In genomic region chr4:1315838-1316536, GRCh38 we compare ENCODE assay signal across 28 cellular contexts. TPM values are rescaled to one million over a fixed set of nuclear protein-coding genes. Genes with fewer than 3 reads are reported as not detected.
A peak's percentile ranks its signal among the peaks of the same experiment; 100 is the strongest.
DNase-seq lines count a peak whose midpoint lies in the region; ATAC-seq and TF ChIP-seq lines count a peak whose summit lies in the region.
"Had no signal": no experiment of that assay in that cellular context is flagged by ENCODE, and none has a peak within 500 bp of the region (broad histone marks: within the 10 kb centered on the region; RNA-seq: fewer than 3 reads in every experiment).

No MANE protein-coding gene starts in this region.

- H3K79me1 ChIP-seq in neuronal stem cell (ENCODE audit: low read depth, low read length) = peaks cover 20% of the 10 kb centered on the region

- H3K36me3 Mint-ChIP-seq in activated naive CD4-positive, alpha-beta T cell treated with anti-CD3 and anti-CD28 coated beads, Interleukin-2, amount 10 ng/mL, durations not matched to agents 7 days and 5 days = peaks cover 57% of the 10 kb centered on the region
- H3K36me3 Mint-ChIP-seq in activated T-helper 2 cell treated with anti-CD3 and anti-CD28 coated beads, Interferon-gamma antibody, Interleukin-2, Interleukin-4, amounts not matched to agents 10 μg/mL and 5 μg/mL and 100 μg/mL, durations not matched to agents 14 hours and 24 hours and 36 hours (ENCODE audit: low read depth) = peaks cover 56% of the 10 kb centered on the region
- peaks cover 5 to 34% (median 8%) of the 10 kb centered on the region in 3 donors for H3K36me3 Mint-ChIP-seq in immature natural killer cell

- no peak overlapping the region for H2BK12ac ChIP-seq in neuronal stem cell (ENCODE audit: low read length)

- H2BK120ac ChIP-seq in neuronal stem cell (ENCODE audit: low read depth, low read length) = no peak overlapping the region

- no peak overlapping the region for H3K18ac ChIP-seq in neuronal stem cell (ENCODE audit: low read length)

- H4K20me1 ChIP-seq in OCI-LY7 (ENCODE audit: insufficient read depth, low read length) = peaks cover 5% of the 10 kb centered on the region; the same call in 1 of the 2 replicates

- H3K27me3 ChIP-seq in neuronal stem cell (ENCODE audit: control insufficient read depth in 3 of 3, insufficient read depth in 3 of 3, low read depth in 1 of 3, low read length in 3 of 3) = no peaks in the 10 kb centered on the region
- H3K27me3 ChIP-seq: ovary, Peyer's patch, SJCRH30, spleen, thyroid gland had no signal

- no peak overlapping the region for H2BK15ac ChIP-seq in neuronal stem cell (ENCODE audit: low read length)

- TF ChIP-seq CTCF in OCI-LY7 (conservative IDR thresholded peaks at IDR 0.05; ENCODE audit: low read length) = no peak

- BruUV-seq in OCI-LY7 (replicated peaks; lab: Mats Ljungman, UMichigan) = no TSS peak

- no peak overlapping the region for H4K91ac ChIP-seq in neuronal stem cell (ENCODE audit: low read depth, low read length, poor library complexity)

- peak overlapping the region; percentile 73 for H3K23ac ChIP-seq in neuronal stem cell (ENCODE audit: low read depth, low read length, poor library complexity)

- peak overlapping the region; percentile 56 for H3K27ac Mint-ChIP-seq in activated naive CD4-positive, alpha-beta T cell treated with anti-CD3 and anti-CD28 coated beads, Interleukin-2, amount 10 ng/mL, durations not matched to agents 7 days and 5 days
- peak overlapping the region; percentile 28 for H3K27ac Mint-ChIP-seq in activated T-helper 2 cell treated with anti-CD3 and anti-CD28 coated beads, Interferon-gamma antibody, Interleukin-2, Interleukin-4, amounts not matched to agents 10 μg/mL and 5 μg/mL and 100 μg/mL, durations not matched to agents 14 hours and 24 hours and 36 hours
- no peak overlapping the region for H3K27ac Mint-ChIP-seq in immature natural killer cell
- H3K27ac Mint-ChIP-seq: stimulated activated naive B cell treated with anti-CD40 and anti-IgM and Interleukin-4, amounts not matched to agents 10 μg/mL and 1 μg/mL and 100 μg/mL, for 72 hours had no signal

- no peak overlapping the region for H2AK5ac ChIP-seq in neuronal stem cell (ENCODE audit: low read depth, low read length)

- H3K79me2 ChIP-seq in OCI-LY7 (ENCODE audit: insufficient read depth, low read depth, low read length) = peaks cover 12% of the 10 kb centered on the region

- no peak overlapping the region for H2AFZ ChIP-seq in OCI-LY7 (ENCODE audit: low read length)
- H2AFZ ChIP-seq in neuronal stem cell (ENCODE audit: low read length) = no peak overlapping the region

- no peaks in the 10 kb centered on the region for H3K9me3 Mint-ChIP-seq in activated naive CD4-positive, alpha-beta T cell treated with anti-CD3 and anti-CD28 coated beads, Interleukin-2, amount 10 ng/mL, durations not matched to agents 7 days and 5 days
- H3K9me3 Mint-ChIP-seq in activated T-helper 2 cell treated with anti-CD3 and anti-CD28 coated beads, Interferon-gamma antibody, Interleukin-2, Interleukin-4, amounts not matched to agents 10 μg/mL and 5 μg/mL and 100 μg/mL, durations not matched to agents 14 hours and 24 hours and 36 hours = no peaks in the 10 kb centered on the region
- H3K9me3 Mint-ChIP-seq in immature natural killer cell = no peaks in the 10 kb centered on the region
- H3K9me3 Mint-ChIP-seq: stimulated activated naive B cell treated with anti-CD40 and anti-IgM and Interleukin-4, amounts not matched to agents 10 μg/mL and 1 μg/mL and 100 μg/mL, for 72 hours had no signal

- peaks cover 7% of the 10 kb centered on the region; the same call in 1 of the 2 replicates for H3K9me3 ChIP-seq in OCI-LY7 (ENCODE audit: low read length)
- H3K9me3 ChIP-seq in neuronal stem cell (replicated peaks in 1 of 2; ENCODE audit: control insufficient read depth in 2 of 2, insufficient read depth in 1 of 2, low read depth in 1 of 2, low read length in 2 of 2) = peaks cover 13 to 18% of the 10 kb centered on the region in 2 donors
- H3K9me3 ChIP-seq: ovary, Peyer's patch, SJCRH30, spleen, thyroid gland had no signal

- H3K36me3 ChIP-seq in OCI-LY7 (ENCODE audit: insufficient read depth, low read length) (peaks cover 70% of the 10 kb centered on the region), neuronal stem cell (replicated peaks in 1 of 2; ENCODE audit: control insufficient read depth in 2 of 2, insufficient read depth in 2 of 2, low read length in 2 of 2) (peaks cover 58 to 83% of the 10 kb centered on the region in 2 donors)

- peak overlapping the region; percentile 27; the same call in 1 of the 2 replicates for H3K4me2 ChIP-seq in OCI-LY7 (ENCODE audit: low read length)
- H3K4me2 ChIP-seq in neuronal stem cell (ENCODE audit: insufficient read depth, low read length, poor library complexity, severe bottlenecking) = no peak overlapping the region

- no peak overlapping the region for H3K14ac ChIP-seq in neuronal stem cell (ENCODE audit: low read length)

- no peaks in the 10 kb centered on the region for H3K9me2 ChIP-seq in OCI-LY7 (ENCODE audit: insufficient read depth, low read length)

- H3K27ac ChIP-seq in OCI-LY7 (ENCODE audit: low read depth, low read length, poor library complexity, severe bottlenecking) (peak overlapping the region; percentile 41), neuronal stem cell (replicated peaks; ENCODE audit: low read length) (no peak overlapping the region)
- H3K27ac ChIP-seq: C4-2B, ovary, Peyer's patch, SJCRH30, spleen, thyroid gland had no signal

- H3K4me1 ChIP-seq in OCI-LY7 (ENCODE audit: insufficient read depth, low read length, poor library complexity, severe bottlenecking) = peaks cover 24% of the 10 kb centered on the region
- H3K4me1 ChIP-seq in neuronal stem cell (ENCODE audit: control insufficient read depth in 2 of 2, insufficient read depth in 1 of 2, low read depth in 1 of 2, low read length in 2 of 2) = no peaks in the 10 kb centered on the region
- H3K4me1 ChIP-seq: SJCRH30, thyroid gland had no signal

- no peak overlapping the region for H4K8ac ChIP-seq in neuronal stem cell (ENCODE audit: low read depth, low read length)

- intact Hi-C loops in OCI-LY7 (cut with micrococcal nuclease; ENCODE audit: unreplicated experiment) = no loop called here
- intact Hi-C loops in activated T-helper 2 cell treated with anti-CD3 and anti-CD28 coated beads, Interferon-gamma antibody, Interleukin-2, Interleukin-4, amounts not matched to agents 10 μg/mL and 5 μg/mL and 100 μg/mL, durations not matched to agents 14 hours and 24 hours and 36 hours (cut with micrococcal nuclease) = no loop called here

- no CpG with 5 or more reads among the region's 27 CpGs for WGBS in neuronal stem cell (ENCODE audit: extremely low coverage in 2 of 2, insufficient read length in 2 of 2, insufficient replicate concordance in 1 of 2), 2 donors

- CTCF ChIA-PET in activated naive CD4-positive, alpha-beta T cell treated with anti-CD3 and anti-CD28 coated beads, Interleukin-2, amount 10 ng/mL, durations not matched to agents 7 days and 5 days (lab: Charles Lee) = no interaction called here
- CTCF ChIA-PET in OCI-LY7 (lab: Charles Lee; ENCODE audit: unreplicated experiment) = no interaction called here

- H3K4me1 Mint-ChIP-seq in activated naive CD4-positive, alpha-beta T cell treated with anti-CD3 and anti-CD28 coated beads, Interleukin-2, amount 10 ng/mL, durations not matched to agents 7 days and 5 days = peaks cover 44% of the 10 kb centered on the region
- H3K4me1 Mint-ChIP-seq in activated T-helper 2 cell treated with anti-CD3 and anti-CD28 coated beads, Interferon-gamma antibody, Interleukin-2, Interleukin-4, amounts not matched to agents 10 μg/mL and 5 μg/mL and 100 μg/mL, durations not matched to agents 14 hours and 24 hours and 36 hours (ENCODE audit: low read depth) = peaks cover 9% of the 10 kb centered on the region
- H3K4me1 Mint-ChIP-seq in immature natural killer cell = peaks cover 21 to 22% of the 10 kb centered on the region in 2 donors
- H3K4me1 Mint-ChIP-seq: H9 had no signal

- no peak for ATAC-seq in HG02759 (IDR thresholded peaks at IDR 0.05; ENCODE audit: unreplicated experiment)
- ATAC-seq: HepG2; left lobe of liver; stimulated activated naive B cell treated with anti-CD40 and anti-IgM and Interleukin-4, amounts not matched to agents 10 μg/mL and 1 μg/mL and 100 μg/mL, for 72 hours had no signal

- POLR2A ChIA-PET in OCI-LY7 (lab: Charles Lee) = no interaction called here

- peak; percentile 42 for DNase-seq in activated naive CD4-positive, alpha-beta T cell treated with anti-CD3 and anti-CD28 coated beads, Interleukin-2, amount 10 ng/mL, durations not matched to agents 7 days and 5 days
- no peak for DNase-seq in activated naive CD4-positive, alpha-beta T cell (lab: John Stamatoyannopoulos, UW)
- DNase-seq in OCI-LY7 (ENCODE audit: low spot score) = peak; percentile 58
- DNase-seq in activated T-helper 2 cell treated with anti-CD3 and anti-CD28 coated beads, Interferon-gamma antibody, Interleukin-2, Interleukin-4, amounts not matched to agents 10 μg/mL and 5 μg/mL and 100 μg/mL, durations not matched to agents 14 hours and 24 hours and 36 hours (ENCODE audit: low spot score) = no peak
- no peak for DNase-seq in neuronal stem cell (ENCODE audit: low spot score)
- no peak for DNase-seq in immature natural killer cell
- DNase-seq: activated CD4-positive, alpha-beta T cell treated with anti-CD3 and anti-CD28 coated beads, Interleukin-2, amount 50 U/mL, for 48 hours; activated T-cell treated with anti-CD3 and anti-CD28 coated beads, Interleukin-2, amount 50 U/mL, for 48 hours; amniotic stem cell; effector memory CD4-positive, alpha-beta T cell; erythroblast; foreskin fibroblast; naive B cell; NCI-H1092 treated with DMSO at 0.1 percent for 48 hours; NCI-H187 treated with DMSO at 0.1 percent for 48 hours; NCI-H526; ovary; Peyer's patch; SJCRH30; spleen; stimulated activated CD4-positive, alpha-beta T cell treated with anti-CD3 and anti-CD28 coated beads, Interleukin-2, amount 100 ng/mL, for 48 hours; stimulated activated naive B cell treated with anti-CD40 and anti-IgM and Interleukin-4, amounts not matched to agents 10 μg/mL and 1 μg/mL and 100 μg/mL, for 72 hours; thyroid gland had no signal

- no peak overlapping the region for H3K9ac ChIP-seq in neuronal stem cell (ENCODE audit: low read depth, low read length, poor library complexity)

- no peaks in the 10 kb centered on the region for H3K27me3 Mint-ChIP-seq in activated naive CD4-positive, alpha-beta T cell treated with anti-CD3 and anti-CD28 coated beads, Interleukin-2, amount 10 ng/mL, durations not matched to agents 7 days and 5 days
- H3K27me3 Mint-ChIP-seq in activated T-helper 2 cell treated with anti-CD3 and anti-CD28 coated beads, Interferon-gamma antibody, Interleukin-2, Interleukin-4, amounts not matched to agents 10 μg/mL and 5 μg/mL and 100 μg/mL, durations not matched to agents 14 hours and 24 hours and 36 hours (ENCODE audit: low read depth) = no peaks in the 10 kb centered on the region
- peaks cover 0 to 2% (median 2%) of the 10 kb centered on the region in 3 donors for H3K27me3 Mint-ChIP-seq in immature natural killer cell (ENCODE audit: low read depth in 3 of 3)
- H3K27me3 Mint-ChIP-seq: naive B cell; stimulated activated naive B cell treated with anti-CD40 and anti-IgM and Interleukin-4, amounts not matched to agents 10 μg/mL and 1 μg/mL and 100 μg/mL, for 72 hours had no signal

- no peak overlapping the region for H2BK5ac ChIP-seq in neuronal stem cell (ENCODE audit: low read length)

- no peak overlapping the region for H3K4me3 Mint-ChIP-seq in activated naive CD4-positive, alpha-beta T cell treated with anti-CD3 and anti-CD28 coated beads, Interleukin-2, amount 10 ng/mL, durations not matched to agents 7 days and 5 days
- H3K4me3 Mint-ChIP-seq in activated T-helper 2 cell treated with anti-CD3 and anti-CD28 coated beads, Interferon-gamma antibody, Interleukin-2, Interleukin-4, amounts not matched to agents 10 μg/mL and 5 μg/mL and 100 μg/mL, durations not matched to agents 14 hours and 24 hours and 36 hours (ENCODE audit: low read depth) = no peak overlapping the region
- no peak overlapping the region for H3K4me3 Mint-ChIP-seq in immature natural killer cell
- H3K4me3 Mint-ChIP-seq: H9; naive B cell; stimulated activated naive B cell treated with anti-CD40 and anti-IgM and Interleukin-4, amounts not matched to agents 10 μg/mL and 1 μg/mL and 100 μg/mL, for 72 hours had no signal

- H3K4ac ChIP-seq in neuronal stem cell (ENCODE audit: low read length) = no peak overlapping the region

- H3K4me3 ChIP-seq in OCI-LY7 (ENCODE audit: low read depth, low read length, poor library complexity, severe bottlenecking) (no peak overlapping the region), neuronal stem cell (ENCODE audit: low read length in 2 of 2) (no peak overlapping the region)
- H3K4me3 ChIP-seq: ovary, Peyer's patch, SJCRH30, spleen, thyroid gland had no signal

RNA-seq across cellular contexts. Expression of gene MAEA, which starts 26.3 kb away (rescaled TPM):
- 52.5 and 53.2 TPM in 2 replicates for total RNA-seq in OCI-LY7 (2014; rRNA removed; shearing (Covaris generic))
- 59.3 and 64.2 TPM in 2 replicates for total RNA-seq in OCI-LY7 (2022)
- 59.2 and 62.8 TPM in 2 replicates for total RNA-seq in activated T-helper 2 cell treated with anti-CD3 and anti-CD28 coated beads, Interferon-gamma antibody, Interleukin-2, Interleukin-4, amounts not matched to agents 10 μg/mL and 5 μg/mL and 100 μg/mL, durations not matched to agents 14 hours and 24 hours and 36 hours
- 38.4 TPM for polyA plus RNA-seq in neuronal stem cell (2013, experiment 1 of 2)
- polyA plus RNA-seq in neuronal stem cell (2013, experiment 2 of 2) = 37.0 TPM
- 10 to 100 TPM; 60.7 to 76.0 (median 72.9) TPM for polyA plus RNA-seq in immature natural killer cell

RNA-seq across cellular contexts. Expression of gene UVSSA, which starts 31.0 kb away (rescaled TPM):
- total RNA-seq in OCI-LY7 (2014; rRNA removed; shearing (Covaris generic)) = 13.2 and 17.9 TPM in 2 replicates
- 43.2 and 45.0 TPM in 2 replicates for total RNA-seq in OCI-LY7 (2022)
- 23.3 and 23.5 TPM in 2 replicates for total RNA-seq in activated T-helper 2 cell treated with anti-CD3 and anti-CD28 coated beads, Interferon-gamma antibody, Interleukin-2, Interleukin-4, amounts not matched to agents 10 μg/mL and 5 μg/mL and 100 μg/mL, durations not matched to agents 14 hours and 24 hours and 36 hours
- polyA plus RNA-seq in neuronal stem cell (2013, experiment 1 of 2) = 8.6 TPM
- polyA plus RNA-seq in neuronal stem cell (2013, experiment 2 of 2) = 8.7 TPM
- 1 to 10 TPM; 3.2 to 7.0 (median 4.0) TPM for polyA plus RNA-seq in immature natural killer cell

Comparison
In these comparisons a context has a peak if more than half of its experiments do, and no peak if none do; other contexts are left out.
1. DNase-seq: peak in activated naive CD4-positive, alpha-beta T cell treated with anti-CD3 and anti-CD28 coated beads, Interleukin-2, amount 10 ng/mL, durations not matched to agents 7 days and 5 days (single experiment) and OCI-LY7 (single experiment); none in activated naive CD4-positive, alpha-beta T cell (0 of 4), activated T-helper 2 cell treated with anti-CD3 and anti-CD28 coated beads, Interferon-gamma antibody, Interleukin-2, Interleukin-4, amounts not matched to agents 10 μg/mL and 5 μg/mL and 100 μg/mL, durations not matched to agents 14 hours and 24 hours and 36 hours (single experiment), neuronal stem cell (single experiment) and immature natural killer cell (0 of 3).
2. H3K27ac Mint-ChIP-seq: peak in activated naive CD4-positive, alpha-beta T cell treated with anti-CD3 and anti-CD28 coated beads, Interleukin-2, amount 10 ng/mL, durations not matched to agents 7 days and 5 days (single experiment) and activated T-helper 2 cell treated with anti-CD3 and anti-CD28 coated beads, Interferon-gamma antibody, Interleukin-2, Interleukin-4, amounts not matched to agents 10 μg/mL and 5 μg/mL and 100 μg/mL, durations not matched to agents 14 hours and 24 hours and 36 hours (single experiment); none in immature natural killer cell (0 of 6).